8 cellular contexts compared by ENCODE assay signal in genomic region chr12:32107376-32108267, GRCh38. TPM values are rescaled to one million over a fixed set of nuclear protein-coding genes. Genes with fewer than 3 reads are reported as not detected.
DNase-seq lines count a peak whose midpoint lies in the region; ATAC-seq and TF ChIP-seq lines count a peak whose summit lies in the region.

No MANE protein-coding gene starts in this region.

- H3K27ac Mint-ChIP-seq in activated CD4-positive, alpha-beta T cell treated with anti-CD3 and anti-CD28 coated beads, Interleukin-2, amount 10 ng/mL, durations not matched to agents 7 days and 5 days: peak overlapping the region; percentile 96
- peak overlapping the region; percentile 86 for H3K27ac Mint-ChIP-seq in mesothelial cell of epicardium
- peak overlapping the region; percentile 86 for H3K27ac Mint-ChIP-seq in stimulated activated naive CD8-positive, alpha-beta T cell treated with anti-CD3 and anti-CD28 coated beads, Interleukin-15, Interleukin-2, amounts not matched to agents 100 ng/mL and 50 ng/mL, for 24 hours

- in situ Hi-C loops in KBM-7 (cut with MboI; ENCODE audit: low pct_unique_long_range_greater_than_20kb, low sequenced_read_pairs): no loop called here

- peak overlapping the region; percentile 83 to 84 for H3K9ac ChIP-seq in duodenal mucosa (ENCODE audit: low read depth in 1 of 2, low read length in 2 of 2)

- peak overlapping the region; percentile 78 for H3K27ac ChIP-seq in duodenal mucosa (ENCODE audit: low read depth, low read length)

- no peaks in the 10 kb centered on the region for H3K36me3 ChIP-seq in duodenal mucosa (ENCODE audit: control insufficient read depth in 1 of 2, insufficient read depth in 2 of 2, low read length in 2 of 2)

- DNase-seq in AG08396 (ENCODE audit: low spot score): peak; percentile 65
- peak; percentile 44 for DNase-seq in KBM-7
- peak; percentile 11 for DNase-seq in activated CD4-positive, alpha-beta T cell treated with anti-CD3 and anti-CD28 coated beads, Interleukin-2, amount 10 ng/mL, durations not matched to agents 7 days and 5 days
- peak in 1 of 2 experiments; percentile 39 for DNase-seq in mesothelial cell of epicardium (ENCODE audit: low spot score in 2 of 2, unreplicated experiment in 2 of 2)
- no peak for DNase-seq in epidermal melanocyte (ENCODE audit: insufficient read length, low spot score)

- no peaks in the 10 kb centered on the region for H3K9me3 ChIP-seq in duodenal mucosa (ENCODE audit: control insufficient read depth in 1 of 2, low read length in 2 of 2)

- no peak for TF ChIP-seq CTCF in mesothelial cell of epicardium (IDR thresholded peaks at IDR 0.05; ENCODE audit: unreplicated experiment)

- H3K27me3 Mint-ChIP-seq in activated CD4-positive, alpha-beta T cell treated with anti-CD3 and anti-CD28 coated beads, Interleukin-2, amount 10 ng/mL, durations not matched to agents 7 days and 5 days: peaks cover 4% of the 10 kb centered on the region
- no peaks in the 10 kb centered on the region for H3K27me3 Mint-ChIP-seq in mesothelial cell of epicardium (ENCODE audit: low read depth)
- H3K27me3 Mint-ChIP-seq in stimulated activated naive CD8-positive, alpha-beta T cell treated with anti-CD3 and anti-CD28 coated beads, Interleukin-15, Interleukin-2, amounts not matched to agents 100 ng/mL and 50 ng/mL, for 24 hours: peaks cover 4% of the 10 kb centered on the region

- CTCF ChIA-PET in activated CD4-positive, alpha-beta T cell treated with anti-CD3 and anti-CD28 coated beads, Interleukin-2, amount 10 ng/mL, durations not matched to agents 7 days and 5 days (lab: Charles Lee): interaction anchor here (0.6 to 1.3 kb wide), 4 partner anchors 29 to 183 kb away, joined by 3 to 4 read pairs (median 3); no protein-coding TSS in a partner anchor

- H3K4me3 ChIP-seq in duodenal mucosa (ENCODE audit: low read depth in 1 of 2, low read length in 2 of 2): peak overlapping the region; percentile 92 to 98

- H3K4me1 ChIP-seq in duodenal mucosa (ENCODE audit: control insufficient read depth in 1 of 2, insufficient read depth in 2 of 2, low read length in 2 of 2): peaks cover 20 to 22% of the 10 kb centered on the region in 2 donors

- ATAC-seq in GM19043 (IDR thresholded peaks at IDR 0.05; ENCODE audit: low read depth, unreplicated experiment): peak; percentile 5

- peaks cover 5% of the 10 kb centered on the region for H3K36me3 Mint-ChIP-seq in activated CD4-positive, alpha-beta T cell treated with anti-CD3 and anti-CD28 coated beads, Interleukin-2, amount 10 ng/mL, durations not matched to agents 7 days and 5 days (ENCODE audit: low read depth)
- H3K36me3 Mint-ChIP-seq in mesothelial cell of epicardium: peaks cover 4% of the 10 kb centered on the region
- H3K36me3 Mint-ChIP-seq in stimulated activated naive CD8-positive, alpha-beta T cell treated with anti-CD3 and anti-CD28 coated beads, Interleukin-15, Interleukin-2, amounts not matched to agents 100 ng/mL and 50 ng/mL, for 24 hours (ENCODE audit: low read depth): peaks cover 13% of the 10 kb centered on the region

- POLR2A ChIA-PET in activated CD4-positive, alpha-beta T cell treated with anti-CD3 and anti-CD28 coated beads, Interleukin-2, amount 10 ng/mL, durations not matched to agents 7 days and 5 days (lab: Charles Lee): no interaction called here

- H3K9me3 Mint-ChIP-seq in activated CD4-positive, alpha-beta T cell treated with anti-CD3 and anti-CD28 coated beads, Interleukin-2, amount 10 ng/mL, durations not matched to agents 7 days and 5 days: peaks cover 2% of the 10 kb centered on the region
- no peaks in the 10 kb centered on the region for H3K9me3 Mint-ChIP-seq in mesothelial cell of epicardium
- H3K9me3 Mint-ChIP-seq in stimulated activated naive CD8-positive, alpha-beta T cell treated with anti-CD3 and anti-CD28 coated beads, Interleukin-15, Interleukin-2, amounts not matched to agents 100 ng/mL and 50 ng/mL, for 24 hours: no peaks in the 10 kb centered on the region

- peaks cover 28% of the 10 kb centered on the region for H3K4me1 Mint-ChIP-seq in activated CD4-positive, alpha-beta T cell treated with anti-CD3 and anti-CD28 coated beads, Interleukin-2, amount 10 ng/mL, durations not matched to agents 7 days and 5 days
- peaks cover 28% of the 10 kb centered on the region for H3K4me1 Mint-ChIP-seq in mesothelial cell of epicardium
- H3K4me1 Mint-ChIP-seq in stimulated activated naive CD8-positive, alpha-beta T cell treated with anti-CD3 and anti-CD28 coated beads, Interleukin-15, Interleukin-2, amounts not matched to agents 100 ng/mL and 50 ng/mL, for 24 hours (ENCODE audit: low read depth): peaks cover 30% of the 10 kb centered on the region

- H3K4me3 Mint-ChIP-seq in activated CD4-positive, alpha-beta T cell treated with anti-CD3 and anti-CD28 coated beads, Interleukin-2, amount 10 ng/mL, durations not matched to agents 7 days and 5 days: peak overlapping the region; percentile 94
- peak overlapping the region; percentile 87 for H3K4me3 Mint-ChIP-seq in mesothelial cell of epicardium
- H3K4me3 Mint-ChIP-seq in stimulated activated naive CD8-positive, alpha-beta T cell treated with anti-CD3 and anti-CD28 coated beads, Interleukin-15, Interleukin-2, amounts not matched to agents 100 ng/mL and 50 ng/mL, for 24 hours: peak overlapping the region; percentile 92

- H3K27me3 ChIP-seq in duodenal mucosa (ENCODE audit: control insufficient read depth in 1 of 2, insufficient read depth in 2 of 2, low read length in 2 of 2): no peaks in the 10 kb centered on the region

RNA-seq across cellular contexts. Expression of gene BICD1, which starts 1.0 kb away (rescaled TPM):
- 10 to 100 TPM; 20.2 to 22.4 TPM for total RNA-seq in activated CD4-positive, alpha-beta T cell treated with anti-CD3 and anti-CD28 coated beads, Interleukin-2, amount 10 ng/mL, durations not matched to agents 7 days and 5 days
- 36.9 to 40.9 TPM (median 38.6 TPM) in 3 replicates for total RNA-seq in mesothelial cell of epicardium
